In genomic region chr2:75646583-75647425, GRCh38 we compare ENCODE assay signal across 8 cellular contexts. TPM values are rescaled to one million over a fixed set of nuclear protein-coding genes. Genes with fewer than 3 reads are reported as not detected.
DNase-seq lines count a peak whose midpoint lies in the region; ATAC-seq, FAIRE-seq and TF ChIP-seq lines count a peak whose summit lies in the region.

TSS of gene MRPL19 (plus strand) at chr2:75646783. CDS start at chr2:75646808, 25 bp downstream.

- POLR2A ChIA-PET in activated naive CD8-positive, alpha-beta T cell treated with anti-CD3 and anti-CD28 coated beads, Interleukin-2, amount 10 ng/mL, durations not matched to agents 7 days and 5 days (lab: Charles Lee): interaction anchor here (0.6 to 3.2 kb wide), 3 partner anchors 9 to 991 kb away, joined by 4 to 26 read pairs (median 5); partner anchors contain the start of gene GCFC2

- H3K27me3 Mint-ChIP-seq in activated naive CD8-positive, alpha-beta T cell treated with anti-CD3 and anti-CD28 coated beads, Interleukin-2, amount 10 ng/mL, durations not matched to agents 7 days and 5 days: no peaks in the 10 kb centered on the region

- H3K27me3 ChIP-seq in pancreas (no peaks in the 10 kb centered on the region), thyroid gland (no peaks in the 10 kb centered on the region)

- peaks cover 17% of the 10 kb centered on the region for H3K36me3 Mint-ChIP-seq in activated naive CD8-positive, alpha-beta T cell treated with anti-CD3 and anti-CD28 coated beads, Interleukin-2, amount 10 ng/mL, durations not matched to agents 7 days and 5 days

- DNase-seq in GM12865 (ENCODE audit: low read depth) (peak; percentile 94), NCI-H1105 treated with DMSO at 0.1 percent for 48 hours (lab: John Stamatoyannopoulos, UW) (peak; percentile 82), SW 1271 (lab: John Stamatoyannopoulos, UW) (peak; percentile 67 to 91), Right ventricle myocardium superior (peak; percentile 88), pancreas (peak; percentile 80 to 92 (median 84)), thyroid gland (peak; percentile 82 to 87)
- peak; percentile 73 for DNase-seq in activated naive CD8-positive, alpha-beta T cell treated with anti-CD3 and anti-CD28 coated beads, Interleukin-2, amount 10 ng/mL, durations not matched to agents 7 days and 5 days

- H3K27ac Mint-ChIP-seq in activated naive CD8-positive, alpha-beta T cell treated with anti-CD3 and anti-CD28 coated beads, Interleukin-2, amount 10 ng/mL, durations not matched to agents 7 days and 5 days: peak within 1 kb of the TSS; percentile 93

- H3K27ac ChIP-seq in pancreas (peak within 1 kb of the TSS; percentile 63 to 84 (median 78)), thyroid gland (peak within 1 kb of the TSS; percentile 55 to 91 (median 80))

- H3K9me3 ChIP-seq in pancreas (no peaks in the 10 kb centered on the region), thyroid gland (no peaks in the 10 kb centered on the region)

- TF ChIP-seq CTCF in GM12865 (IDR thresholded peaks at IDR 0.05; ENCODE audit: insufficient read depth, low read depth, low read length, missing control alignments) (no peak), pancreas (IDR thresholded peaks at IDR 0.05) (no peak), thyroid gland (IDR thresholded peaks at IDR 0.05) (no peak)

- ATAC-seq in HG02678 (IDR thresholded peaks at IDR 0.05; ENCODE audit: unreplicated experiment) (peak; percentile 95), Right ventricle myocardium superior (ENCODE audit: poor library complexity) (peak; percentile 100), pancreas (peak; percentile 98 to 99 (median 99))
- peak; percentile 97 for ATAC-seq in activated naive CD8-positive, alpha-beta T cell treated with anti-CD3 and anti-CD28 coated beads, Interleukin-2, amount 10 ng/mL, durations not matched to agents 7 days and 5 days (ENCODE audit: low read depth)

- H3K36me3 ChIP-seq in pancreas: peaks cover 0 to under 1% (median 0%) of the 10 kb centered on the region in 3 donors
- peaks cover 10 to 12% of the 10 kb centered on the region in 2 donors for H3K36me3 ChIP-seq in thyroid gland

- peaks cover 19% of the 10 kb centered on the region for H3K4me1 Mint-ChIP-seq in activated naive CD8-positive, alpha-beta T cell treated with anti-CD3 and anti-CD28 coated beads, Interleukin-2, amount 10 ng/mL, durations not matched to agents 7 days and 5 days

- no peaks in the 10 kb centered on the region for H3K9me3 Mint-ChIP-seq in activated naive CD8-positive, alpha-beta T cell treated with anti-CD3 and anti-CD28 coated beads, Interleukin-2, amount 10 ng/mL, durations not matched to agents 7 days and 5 days

- H3K4me3 Mint-ChIP-seq in activated naive CD8-positive, alpha-beta T cell treated with anti-CD3 and anti-CD28 coated beads, Interleukin-2, amount 10 ng/mL, durations not matched to agents 7 days and 5 days: peak within 1 kb of the TSS; percentile 89

- TF ChIP-seq POLR2A in thyroid gland (IDR thresholded peaks at IDR 0.05): peak in 1 of 2 donors; percentile 70

- FAIRE-seq in pancreas (lab: Jason Lieb, UNC): no peak

- intact Hi-C loops in Right ventricle myocardium superior (cut with DNase I) (no loop called here), pancreas (cut with DNase I) (no loop called here), thyroid gland (cut with DNase I) (no loop called here)

- peak within 1 kb of the TSS; percentile 82 for H3K4me3 ChIP-seq in GM12865 (ENCODE audit: low read depth, low read length)
- H3K4me3 ChIP-seq in pancreas: peak within 1 kb of the TSS; percentile 82 to 97 (median 92)
- peak within 1 kb of the TSS; percentile 81 to 90 (median 87) for H3K4me3 ChIP-seq in thyroid gland (replicated peaks in 1 of 3)

- 0 to 1% methylated on average over 41 to 60 of the region's 60 CpGs for WGBS in pancreas, 2 donors
- 0% methylated on average over 23 to 30 of the region's 60 CpGs for WGBS in thyroid gland, 2 donors

- H3K4me1 ChIP-seq in pancreas (peaks cover 0 to 11% (median 4%) of the 10 kb centered on the region in 3 donors), thyroid gland (peaks cover 5 to 16% of the 10 kb centered on the region in 2 donors)

RNA-seq across cellular contexts. Expression of gene MRPL19, which starts in this region (rescaled TPM):
- total RNA-seq in activated naive CD8-positive, alpha-beta T cell treated with anti-CD3 and anti-CD28 coated beads, Interleukin-2, amount 10 ng/mL, durations not matched to agents 7 days and 5 days: 10 to 100 TPM; 34.0 to 37.1 TPM
- total RNA-seq in Right ventricle myocardium superior (51.8 TPM), pancreas (10 to 100 TPM; 15.4 to 28.5 (median 22.4) TPM), thyroid gland (10 to 100 TPM; 34.8 to 83.9 (median 57.6) TPM)
- 10 to 100 TPM in 1 of 2 donors, 1 to 10 TPM in 1; 7.5 to 13.3 TPM for polyA plus RNA-seq in pancreas

Comparison
In these comparisons a context has a peak if more than half of its experiments do, and no peak if none do; other contexts are left out.
1. Peak in every context shown above with its lines: DNase-seq, ATAC-seq, H3K4me3 ChIP-seq and H3K27ac ChIP-seq.